ENCODE assay signal across 27 cellular contexts in genomic region chr13:91228940-91229339, GRCh38.
"Had no signal": no experiment of that assay in that cellular context is flagged by ENCODE, and none has a peak within 500 bp of the region (broad histone marks: within the 10 kb centered on the region; RNA-seq: fewer than 3 reads in every experiment).

No MANE protein-coding gene starts in this region.

- ATAC-seq: natural killer cell; pancreas; right cardiac atrium; sciatic nerve; stimulated activated naive B cell treated with anti-CD40 and anti-IgM and Interleukin-4, amounts not matched to agents 10 μg/mL and 1 μg/mL and 100 μg/mL, for 72 hours; stimulated activated naive CD8-positive, alpha-beta T cell treated with anti-CD3 and anti-CD28 coated beads, Interleukin-15, Interleukin-2, amounts not matched to agents 100 U/mL and 50 U/mL, for 24 hours; upper lobe of right lung had no signal

- FAIRE-seq: pancreas, urothelium cell line had no signal

- H3K27ac ChIP-seq: hepatocyte, left ventricle myocardium inferior, pancreas, prostate gland, skin epidermis, stomach, testis, thyroid gland, transverse colon, upper lobe of right lung had no signal

- H3K9me3 ChIP-seq: left ventricle myocardium inferior, pancreas, prostate gland, stomach, testis, thyroid gland, transverse colon, upper lobe of right lung had no signal

- H3K79me2 ChIP-seq: hepatocyte had no signal

- H3K4me2 ChIP-seq: hepatocyte had no signal

- DNase-seq: islet precursor cell; left ventricle myocardium inferior; mesendoderm; naive B cell; natural killer cell; nephron progenitor cell; pancreas; posterior cingulate gyrus; retina; right cardiac atrium; stimulated activated CD4-positive, alpha-beta T cell treated with anti-CD3 and anti-CD28 coated beads, Interleukin-12 subunit alpha, Interleukin-12 subunit beta, amount 100 ng/mL, for 4 hours; stimulated activated CD4-positive, alpha-beta T cell treated with anti-CD3 and anti-CD28 coated beads, Interleukin-15, amount 100 ng/mL, for 24 hours; stimulated activated CD4-positive, alpha-beta T cell treated with anti-CD3 and anti-CD28 coated beads, Interleukin-2, amount 100 ng/mL, for 24 hours; stimulated activated CD4-positive, alpha-beta T cell treated with anti-CD3 and anti-CD28 coated beads, Interleukin-4, amount 100 ng/mL, for 1 hour; stimulated activated naive B cell treated with anti-CD40 and anti-IgM and Interleukin-4, amounts not matched to agents 10 μg/mL and 1 μg/mL and 100 μg/mL, for 72 hours; stimulated activated naive CD8-positive, alpha-beta T cell treated with anti-CD3 and anti-CD28 coated beads, Interleukin-15, Interleukin-2, amounts not matched to agents 100 U/mL and 50 U/mL, for 24 hours; stomach; testis; thyroid gland; transverse colon; upper lobe of right lung had no signal

- H2AFZ ChIP-seq: hepatocyte had no signal

- H3K36me3 ChIP-seq: left ventricle myocardium inferior, pancreas, prostate gland, stomach, thyroid gland, transverse colon, upper lobe of right lung had no signal

- H3K27me3 ChIP-seq: pancreas, stomach, testis, thyroid gland, transverse colon, upper lobe of right lung had no signal

- H3K4me1 ChIP-seq: left ventricle myocardium inferior, pancreas, prostate gland, stomach, testis, thyroid gland, transverse colon, upper lobe of right lung had no signal

- H3K4me3 ChIP-seq: hepatocyte, left ventricle myocardium inferior, lung, pancreas, prostate gland, skin epidermis, stomach, testis, thyroid gland, transverse colon, upper lobe of right lung had no signal
